Comparison of ENCODE assay signal across 24 cellular contexts in the genomic region with DNA sequence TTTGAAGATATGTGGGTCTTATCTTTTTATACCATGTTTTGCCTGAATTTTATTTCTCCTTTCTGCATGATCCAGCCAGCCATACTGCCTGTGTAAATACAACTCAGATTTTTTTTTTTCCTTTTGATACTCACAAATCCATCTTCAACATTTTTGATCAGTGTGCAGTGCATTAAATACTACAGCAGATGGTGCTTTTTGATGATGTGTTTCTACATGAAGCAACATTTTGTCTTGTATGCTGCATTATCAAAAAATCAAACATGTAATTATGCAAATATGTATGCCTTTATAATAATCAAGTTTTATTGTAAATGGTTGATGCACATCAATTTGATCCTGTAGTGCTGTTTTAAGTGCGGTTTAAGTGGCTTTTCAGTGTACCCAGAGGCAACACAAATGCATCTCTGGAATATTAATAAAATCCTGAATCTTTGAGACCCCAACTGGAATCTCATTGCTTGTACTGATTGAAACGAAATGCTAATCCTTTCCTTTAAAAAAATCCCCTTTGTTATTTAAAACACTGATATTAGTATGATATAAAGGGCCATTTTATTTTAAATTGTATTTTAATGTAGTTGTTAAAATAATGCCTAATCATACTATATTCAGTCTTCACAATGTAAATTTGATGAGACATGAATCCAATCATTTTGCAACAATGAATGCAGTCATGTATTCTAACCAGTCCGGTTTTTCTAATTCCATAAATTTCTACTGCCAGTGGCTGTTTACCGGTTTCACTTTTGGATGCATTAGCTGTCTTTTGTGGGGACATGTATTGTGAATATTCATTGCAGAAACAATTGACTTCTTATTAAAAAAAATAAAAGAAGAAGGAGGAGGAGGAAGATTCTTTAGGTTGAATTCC.
A peak's percentile ranks its signal among the peaks of the same experiment; 100 is the strongest.
DNase-seq lines count a peak whose midpoint lies in the region; ATAC-seq and TF ChIP-seq lines count a peak whose summit lies in the region.
"Had no signal": no experiment of that assay in that cellular context is flagged by ENCODE, and none has a peak within 500 bp of the region (broad histone marks: within the 10 kb centered on the region; RNA-seq: fewer than 3 reads in every experiment).

No MANE protein-coding gene starts in this region.

- POLR2A ChIA-PET in HEK293T (lab: Yijun Ruan, JAX) = no interaction called here

- DNase-seq in GM23248 (no peak), NCI-H1436 (lab: John Stamatoyannopoulos, UW) (peak; percentile 31), OCI-M1 (lab: John Stamatoyannopoulos, UW) (peak; percentile 26), foreskin keratinocyte (peak in 1 of 2 donors; percentile 36), HEK293T (ENCODE audit: extremely low spot score) (no peak), germinal center (ENCODE audit: low spot score) (no peak), HCEC 1CT (no peak)
- DNase-seq: activated CD8-positive, alpha-beta memory T cell treated with anti-CD3 and anti-CD28 coated beads, Interleukin-2, amount 50 U/mL, for 48 hours; activated CD8-positive, alpha-beta T cell treated with anti-CD3 and anti-CD28 coated beads for 36 hours; activated naive CD4-positive, alpha-beta T cell treated with anti-CD3 and anti-CD28 coated beads for 36 hours; adrenal gland; brain microvascular endothelial cell; H7; heart left ventricle; kidney; NCI-H1930; posterior cingulate gyrus; right cardiac atrium; Right ventricle myocardium superior; stimulated activated CD4-positive, alpha-beta T cell treated with anti-CD3 and anti-CD28 coated beads, Interleukin-1b, Interleukin-23, amount 100 ng/mL, for 48 hours; stimulated activated naive CD4-positive, alpha-beta T cell treated with Interleukin-2 at 50 U/mL for 16 hours had no signal

- H3F3A ChIP-seq in GM23248 (ENCODE audit: insufficient read depth) = no peaks in the 10 kb centered on the region

- no peaks in the 10 kb centered on the region for H3K79me2 ChIP-seq in GM23248 (ENCODE audit: insufficient read depth)

- H3K4me3 ChIP-seq in GM23248 = 0 out of 2 replicates have a peak overlapping the region, but pooled peaks have one; percentile 21
- H3K4me3 ChIP-seq: adrenal gland, BLaER1, heart left ventricle had no signal

- H3K4me1 ChIP-seq in GM23248 (ENCODE audit: insufficient read depth) (no peaks in the 10 kb centered on the region), foreskin keratinocyte (no peaks in the 10 kb centered on the region)
- H3K4me1 ChIP-seq: adrenal gland, BLaER1, heart left ventricle had no signal

- no peaks in the 10 kb centered on the region for H3K9me2 ChIP-seq in GM23248 (ENCODE audit: insufficient read depth)

- H3K9ac ChIP-seq in GM23248 = no peak overlapping the region
- H3K9ac ChIP-seq: BLaER1 had no signal

- in situ Hi-C loops in GM23248 (cut with MboI) = no loop called here

- 27 to 33% methylated on average over 4 of the region's 4 CpGs for WGBS in GM23248 (ENCODE audit: low coverage in 1 of 2, low lambda C conversion rate in 2 of 2, missing lambda C conversion rate in 2 of 2), 2 experiments

- no peaks in the 10 kb centered on the region for H3K36me3 ChIP-seq in GM23248 (ENCODE audit: low read depth)
- H3K36me3 ChIP-seq: adrenal gland, BLaER1, brain microvascular endothelial cell, heart left ventricle had no signal

- H2AFZ ChIP-seq in GM23248 = peak overlapping the region; percentile 25

- TF ChIP-seq CTCF in foreskin keratinocyte (conservative IDR thresholded peaks at IDR 0.05) = no peak

- no peaks in the 10 kb centered on the region for H4K20me1 ChIP-seq in GM23248 (ENCODE audit: insufficient read depth)
- H4K20me1 ChIP-seq: BLaER1 had no signal

- ATAC-seq in foreskin keratinocyte (peak; percentile 33), GM18498 (IDR thresholded peaks at IDR 0.05; ENCODE audit: unreplicated experiment) (no peak)
- ATAC-seq: activated CD8-positive, alpha-beta T cell treated with anti-CD3 and anti-CD28 coated beads for 36 hours; heart left ventricle; HepG2; right cardiac atrium had no signal

- H3K27me3 ChIP-seq in GM23248 (replicated peaks; ENCODE audit: insufficient read depth) (no peaks in the 10 kb centered on the region), foreskin keratinocyte (no peaks in the 10 kb centered on the region)
- H3K27me3 ChIP-seq: adrenal gland, BLaER1, brain microvascular endothelial cell, heart left ventricle had no signal

- CTCF ChIA-PET in HEK293T (lab: Yijun Ruan, JAX) = no interaction called here

- H3K27ac ChIP-seq in GM23248 (no peak overlapping the region), foreskin keratinocyte (no peak overlapping the region)
- H3K27ac ChIP-seq: adrenal gland, BLaER1, brain microvascular endothelial cell, heart left ventricle had no signal

- H3K4me2 ChIP-seq in GM23248 (ENCODE audit: unreplicated experiment) = no peak overlapping the region
- H3K4me2 ChIP-seq: BLaER1 had no signal

- no peaks in the 10 kb centered on the region for H3K9me3 ChIP-seq in GM23248 (ENCODE audit: low read depth)
- H3K9me3 ChIP-seq: adrenal gland, BLaER1, heart left ventricle had no signal

TF ChIP-seq in HEK293T, 16 proteins besides CTCF, POLR2A, EP300 and RAD21:
- TF ChIP-seq FOXM1 (IDR thresholded peaks at IDR 0.05; ENCODE audit: borderline replicate concordance) (no peak), SUZ12 (IDR thresholded peaks at IDR 0.05) (no peak), L3MBTL2 (conservative IDR thresholded peaks at IDR 0.05) (no peak), ZNF384 (IDR thresholded peaks at IDR 0.05) (no peak), CTBP1 (IDR thresholded peaks at IDR 0.05; ENCODE audit: borderline replicate concordance) (no peak), SP1 (IDR thresholded peaks at IDR 0.05) (no peak), HDGF (IDR thresholded peaks at IDR 0.05; ENCODE audit: borderline replicate concordance) (no peak)
- TF ChIP-seq, protein P1, sequence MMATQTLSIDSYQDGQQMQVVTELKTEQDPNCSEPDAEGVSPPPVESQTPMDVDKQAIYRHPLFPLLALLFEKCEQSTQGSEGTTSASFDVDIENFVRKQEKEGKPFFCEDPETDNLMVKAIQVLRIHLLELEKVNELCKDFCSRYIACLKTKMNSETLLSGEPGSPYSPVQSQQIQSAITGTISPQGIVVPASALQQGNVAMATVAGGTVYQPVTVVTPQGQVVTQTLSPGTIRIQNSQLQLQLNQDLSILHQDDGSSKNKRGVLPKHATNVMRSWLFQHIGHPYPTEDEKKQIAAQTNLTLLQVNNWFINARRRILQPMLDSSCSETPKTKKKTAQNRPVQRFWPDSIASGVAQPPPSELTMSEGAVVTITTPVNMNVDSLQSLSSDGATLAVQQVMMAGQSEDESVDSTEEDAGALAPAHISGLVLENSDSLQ (IDR thresholded peaks at IDR 0.05) = no peak

Comparison
In these comparisons a context has a peak if more than half of its experiments do, and no peak if none do; other contexts are left out.
1. DNase-seq: peak in NCI-H1436 (single experiment) and OCI-M1 (single experiment); none in GM23248 (single experiment), HEK293T (single experiment), germinal center (single experiment) and HCEC 1CT (single experiment).